In the genomic region with DNA sequence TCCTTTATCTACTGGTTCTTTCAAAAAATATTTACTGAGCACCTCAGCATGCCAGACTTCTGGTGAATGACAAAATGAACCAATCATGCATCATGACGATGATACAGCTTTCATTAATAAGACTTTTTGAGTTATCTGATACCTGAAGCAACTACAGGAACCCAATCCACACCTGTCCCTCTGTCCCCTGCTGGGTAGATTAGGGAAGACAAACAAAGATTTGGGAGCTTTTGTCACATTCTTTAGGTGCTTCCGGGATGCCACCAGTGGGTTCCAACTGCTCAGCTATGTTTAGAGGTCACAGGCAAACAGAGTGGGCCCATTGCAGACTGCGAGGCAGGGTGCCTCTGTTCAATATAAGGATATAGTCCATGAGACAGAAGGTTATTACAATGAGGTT, we compare ENCODE assay signal across 25 cellular contexts.
"Had no signal": no experiment of that assay in that cellular context is flagged by ENCODE, and none has a peak within 500 bp of the region (broad histone marks: within the 10 kb centered on the region; RNA-seq: fewer than 3 reads in every experiment).

No MANE protein-coding gene starts in this region.

- H3K27ac ChIP-seq: dorsolateral prefrontal cortex, epithelial cell of prostate, gastrocnemius medialis, left lung, ovary, psoas muscle, sigmoid colon, stomach, tibial artery had no signal

- H3K4me3 ChIP-seq: dorsolateral prefrontal cortex, gastrocnemius medialis, left lung, ovary, psoas muscle, sigmoid colon, stomach, tibial artery had no signal

- H3K27ac Mint-ChIP-seq: natural killer cell; stimulated activated effector memory CD8-positive, alpha-beta T cell treated with anti-CD3 and anti-CD28 coated beads, Interleukin-12 subunit alpha, Interleukin-12 subunit beta, amount 100 ng/mL, for 72 hours; type B pancreatic cell had no signal

- H3K4me3 Mint-ChIP-seq: natural killer cell; stimulated activated effector memory CD8-positive, alpha-beta T cell treated with anti-CD3 and anti-CD28 coated beads, Interleukin-12 subunit alpha, Interleukin-12 subunit beta, amount 100 ng/mL, for 72 hours; type B pancreatic cell had no signal

- DNase-seq: dorsolateral prefrontal cortex; effector CD4-positive, alpha-beta T cell; foreskin fibroblast; gastrocnemius medialis; head of caudate nucleus; left cardiac atrium; left lung; mesenchymal stem cell; midbrain; natural killer cell; occipital lobe; ovary; posterior cingulate gyrus; psoas muscle; right cardiac atrium; sigmoid colon; stimulated activated CD4-positive, alpha-beta T cell treated with anti-CD3 and anti-CD28 coated beads, Interleukin-2, amount 100 ng/mL, for 24 hours; stimulated activated CD4-positive, alpha-beta T cell treated with anti-CD3 and anti-CD28 coated beads, Interleukin-4, amount 100 ng/mL, for 24 hours; stimulated activated naive CD4-positive, alpha-beta T cell treated with Interleukin-2 at 50 U/mL for 16 hours; stomach; tibial artery had no signal

- H3K36me3 ChIP-seq: gastrocnemius medialis, left lung, ovary, sigmoid colon, stomach, tibial artery had no signal

- H3K27me3 ChIP-seq: gastrocnemius medialis, left lung, ovary, sigmoid colon, stomach, tibial artery had no signal

- ATAC-seq: esophagus mucosa; gastrocnemius medialis; left cardiac atrium; left lung; natural killer cell; psoas muscle; right cardiac atrium; stimulated activated effector memory CD8-positive, alpha-beta T cell treated with anti-CD3 and anti-CD28 coated beads, Interleukin-12 subunit alpha, Interleukin-12 subunit beta, amount 100 ng/mL, for 72 hours had no signal

- H3K9me3 ChIP-seq: gastrocnemius medialis, left lung, ovary, psoas muscle, sigmoid colon, stomach, tibial artery had no signal

- H3K4me1 ChIP-seq: gastrocnemius medialis, left lung, psoas muscle, sigmoid colon, stomach had no signal

- H3K36me3 Mint-ChIP-seq: natural killer cell; stimulated activated effector memory CD8-positive, alpha-beta T cell treated with anti-CD3 and anti-CD28 coated beads, Interleukin-12 subunit alpha, Interleukin-12 subunit beta, amount 100 ng/mL, for 72 hours; type B pancreatic cell had no signal

- H3K9me3 Mint-ChIP-seq: natural killer cell, type B pancreatic cell had no signal
